In genomic region chr17:20960871-20961270, GRCh38 we compare ENCODE assay signal across 20 cellular contexts.
DNase-seq lines count a peak whose midpoint lies in the region; ATAC-seq, FAIRE-seq and TF ChIP-seq lines count a peak whose summit lies in the region.
"Had no signal": no experiment of that assay in that cellular context is flagged by ENCODE, and none has a peak within 500 bp of the region (broad histone marks: within the 10 kb centered on the region; RNA-seq: fewer than 3 reads in every experiment).

No MANE protein-coding gene starts in this region.

- intact Hi-C loops in esophagus muscularis mucosa (cut with DNase I): no loop called here

- no peak overlapping the region for H3K4me3 ChIP-seq in RWPE2 (ENCODE audit: severe bottlenecking)
- H3K4me3 ChIP-seq in esophagus muscularis mucosa: no peak overlapping the region
- H3K4me3 ChIP-seq: GM23248 had no signal

- no peak for FAIRE-seq in frontal cortex (lab: Jason Lieb, UNC)
- FAIRE-seq: A204.1, GM12892, GM18507, HepG2 had no signal

- peaks cover 49% of the 10 kb centered on the region for H3K4me1 Mint-ChIP-seq in osteocyte (ENCODE audit: unreplicated experiment)

- no peak for TF ChIP-seq POLR2A in esophagus muscularis mucosa (IDR thresholded peaks at IDR 0.05; ENCODE audit: low read depth)

- TF ChIP-seq CTCF in RWPE2 (IDR thresholded peaks at IDR 0.05; ENCODE audit: poor library complexity, severe bottlenecking): no peak
- TF ChIP-seq CTCF in esophagus muscularis mucosa (IDR thresholded peaks at IDR 0.05): no peak
- no peak for TF ChIP-seq CTCF in osteocyte (IDR thresholded peaks at IDR 0.05)

- no peak for TF ChIP-seq EP300 in esophagus muscularis mucosa (IDR thresholded peaks at IDR 0.05)

- H3K4me3 Mint-ChIP-seq in osteocyte (ENCODE audit: unreplicated experiment): no peak overlapping the region
- H3K4me3 Mint-ChIP-seq: CD4-positive, alpha-beta T cell; HFFc6; IgD-negative memory B cell had no signal

- WGBS in esophagus muscularis mucosa: 90% methylated on average over 7 of the region's 7 CpGs

- H3K27me3 Mint-ChIP-seq in osteocyte (ENCODE audit: unreplicated experiment): no peaks in the 10 kb centered on the region

- peak overlapping the region; percentile 71 for H3K27ac Mint-ChIP-seq in osteocyte (ENCODE audit: unreplicated experiment)
- H3K27ac Mint-ChIP-seq: CD4-positive, alpha-beta T cell; HFFc6; IgD-negative memory B cell had no signal

- H3K36me3 Mint-ChIP-seq in osteocyte (ENCODE audit: unreplicated experiment): peaks cover 72% of the 10 kb centered on the region
- H3K36me3 Mint-ChIP-seq: IgD-negative memory B cell had no signal

- H3K9me3 ChIP-seq in RWPE2 (ENCODE audit: severe bottlenecking) (no peaks in the 10 kb centered on the region), esophagus muscularis mucosa (no peaks in the 10 kb centered on the region)

- DNase-seq in RWPE2 (ENCODE audit: low spot score) (no peak), esophagus muscularis mucosa (ENCODE audit: extremely low spot score) (peak; percentile 42), osteocyte (ENCODE audit: extremely low spot score, unreplicated experiment) (no peak), frontal cortex (ENCODE audit: low spot score in 2 of 2) (no peak), T-helper 2 cell (no peak)
- DNase-seq: AML-193; CD4-positive, alpha-beta T cell; DMS153; DMS79; GDM1; GM23248; HFFc6 had no signal

- peak overlapping the region; percentile 73 for H3K27ac ChIP-seq in RWPE2 (ENCODE audit: poor library complexity, severe bottlenecking)
- no peak overlapping the region for H3K27ac ChIP-seq in esophagus muscularis mucosa (replicated peaks in 1 of 4)
- H3K27ac ChIP-seq: C4-2B, GM23248 had no signal

- H3K27me3 ChIP-seq in RWPE2 (ENCODE audit: insufficient read depth, poor library complexity, severe bottlenecking) (no peaks in the 10 kb centered on the region), esophagus muscularis mucosa (peaks cover 0 to 5% (median 0%) of the 10 kb centered on the region in 4 donors)

- H3K9me3 Mint-ChIP-seq in osteocyte (ENCODE audit: unreplicated experiment): no peaks in the 10 kb centered on the region
- H3K9me3 Mint-ChIP-seq: CD4-positive, alpha-beta T cell; HFFc6 had no signal

- peaks cover 24% of the 10 kb centered on the region for H3K4me1 ChIP-seq in RWPE2 (ENCODE audit: insufficient read depth, poor library complexity, severe bottlenecking)
- peaks cover 0 to 5% (median under 1%) of the 10 kb centered on the region in 4 donors for H3K4me1 ChIP-seq in esophagus muscularis mucosa

- ATAC-seq in RWPE2 (ENCODE audit: low read depth) (no peak), HG03097 (IDR thresholded peaks at IDR 0.05; ENCODE audit: low FRiP score, unreplicated experiment) (no peak)
- ATAC-seq: HCT116, HepG2 had no signal

- H3K36me3 ChIP-seq in RWPE2 (ENCODE audit: low read depth) (no peaks in the 10 kb centered on the region), esophagus muscularis mucosa (no peaks in the 10 kb centered on the region)
